ENCODE assay signal across 8 cellular contexts in the genomic region with DNA sequence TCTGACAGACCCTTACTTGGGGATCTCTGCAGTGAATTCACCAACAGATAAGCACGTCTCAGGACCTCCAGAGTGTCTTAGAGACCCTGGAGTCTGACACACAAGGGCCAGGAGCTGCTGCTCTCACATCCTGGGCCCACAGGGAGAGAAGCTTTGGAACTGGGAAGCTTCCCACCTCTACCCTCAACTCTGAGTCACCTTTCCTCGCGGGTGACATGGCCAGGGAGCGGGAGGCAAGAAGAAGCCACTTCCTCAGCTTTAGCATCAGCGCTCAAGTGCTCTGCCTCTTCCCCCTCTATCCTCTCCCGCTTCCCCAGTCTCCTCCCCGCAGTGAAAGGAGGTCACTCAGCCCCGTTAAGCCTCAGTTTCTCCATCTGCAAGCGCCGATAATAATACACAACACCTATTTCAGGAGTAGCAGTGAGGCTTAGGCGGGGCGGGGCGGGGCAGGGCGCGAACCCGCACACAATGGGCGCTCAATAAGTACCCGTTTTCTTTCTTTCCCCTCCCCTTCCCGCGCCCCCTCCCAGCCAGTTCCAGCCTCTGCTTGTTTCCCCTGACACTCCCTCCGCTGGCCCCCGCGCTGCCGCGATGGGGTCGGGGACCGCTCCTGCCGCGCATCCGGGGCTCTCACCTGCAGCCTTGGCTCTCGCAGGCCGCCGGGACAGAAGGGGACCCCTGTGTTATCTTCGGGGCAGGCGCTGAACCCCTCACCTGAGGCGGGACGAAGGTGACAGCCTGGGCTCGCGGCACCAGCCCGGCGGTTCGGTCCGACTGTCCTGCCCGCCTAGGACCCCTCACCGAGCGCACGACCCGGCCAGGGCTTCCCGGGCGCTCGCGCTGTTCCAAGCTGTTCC. TPM values are rescaled to one million over a fixed set of nuclear protein-coding genes. Genes with fewer than 3 reads are reported as not detected.
DNase-seq lines count a peak whose midpoint lies in the region; ATAC-seq and TF ChIP-seq lines count a peak whose summit lies in the region.

No MANE protein-coding gene starts in this region.

- TF ChIP-seq CTCF in Calu3 (IDR thresholded peaks at IDR 0.05; ENCODE audit: unreplicated experiment) (no peak), HFFc6 (IDR thresholded peaks at IDR 0.05) (no peak), tibial artery (IDR thresholded peaks at IDR 0.05) (no peak)

- intact Hi-C loops in Calu3 (cut with micrococcal nuclease; ENCODE audit: unreplicated experiment), result no loop called here
- intact Hi-C loops in tibial artery (cut with DNase I; ENCODE audit: low total_unique reads), result loop anchor here (10.0 kb wide), 1 partner anchor 240 kb away; no protein-coding TSS in a partner anchor

- no peak for DNase-seq in Calu3
- no peak for DNase-seq in HFFc6
- DNase-seq in SW480 (ENCODE audit: low spot score), result peak; percentile 50
- peak in 1 of 2 donors; percentile 31 for DNase-seq in central memory CD8-positive, alpha-beta T cell (ENCODE audit: low spot score in 2 of 2)
- peak in 1 of 2 donors; percentile 34 for DNase-seq in memory B cell (ENCODE audit: low spot score in 2 of 2)
- DNase-seq in tibial artery, result no peak
- no peak for DNase-seq in HuH-7.5 (ENCODE audit: low spot score)

- H3K36me3 ChIP-seq in tibial artery, result no peaks in the 10 kb centered on the region

- H3K27ac Mint-ChIP-seq in Calu3 (ENCODE audit: unreplicated experiment) (no peak overlapping the region), HFFc6 (no peak overlapping the region), memory B cell (peak overlapping the region; percentile 84)
- peak overlapping the region; percentile 30 for H3K27ac Mint-ChIP-seq in central memory CD8-positive, alpha-beta T cell (ENCODE audit: low read depth)

- peaks cover 0 to 42% (median 34%) of the 10 kb centered on the region in 4 donors for H3K4me1 ChIP-seq in tibial artery

- no peaks in the 10 kb centered on the region for H3K27me3 ChIP-seq in tibial artery

- H3K27ac ChIP-seq in tibial artery, result peak overlapping the region; percentile 39

- H3K4me1 Mint-ChIP-seq in Calu3 (ENCODE audit: low read depth, unreplicated experiment) (no peaks in the 10 kb centered on the region), HFFc6 (ENCODE audit: low read depth) (peaks cover 7% of the 10 kb centered on the region; the same call in 1 of the 2 replicates), memory B cell (peaks cover 32% of the 10 kb centered on the region)
- peaks cover 33% of the 10 kb centered on the region for H3K4me1 Mint-ChIP-seq in central memory CD8-positive, alpha-beta T cell

- peaks cover 10% of the 10 kb centered on the region for H3K36me3 Mint-ChIP-seq in Calu3 (ENCODE audit: insufficient read depth, unreplicated experiment)
- no peaks in the 10 kb centered on the region for H3K36me3 Mint-ChIP-seq in HFFc6 (ENCODE audit: low read depth)
- H3K36me3 Mint-ChIP-seq in central memory CD8-positive, alpha-beta T cell (ENCODE audit: insufficient read depth), result peaks cover 5% of the 10 kb centered on the region
- H3K36me3 Mint-ChIP-seq in memory B cell, result no peaks in the 10 kb centered on the region

- peak overlapping the region; percentile 66 for H3K4me3 Mint-ChIP-seq in Calu3 (ENCODE audit: low read depth, unreplicated experiment)
- H3K4me3 Mint-ChIP-seq in HFFc6, result peak overlapping the region; percentile 74
- H3K4me3 Mint-ChIP-seq in central memory CD8-positive, alpha-beta T cell, result peak overlapping the region; percentile 77
- H3K4me3 Mint-ChIP-seq in memory B cell, result peak overlapping the region; percentile 89

- CTCF ChIA-PET in Calu3 (lab: Charles Lee), result no interaction called here

- peak overlapping the region; percentile 61 to 66 for H3K4me3 ChIP-seq in tibial artery

- no peak for ATAC-seq in central memory CD8-positive, alpha-beta T cell (replicated peaks; ENCODE audit: extremely low read depth, poor library complexity, severe bottlenecking)
- ATAC-seq in memory B cell (ENCODE audit: low read depth), result peak; percentile 5
- ATAC-seq in HG02678 (IDR thresholded peaks at IDR 0.05; ENCODE audit: unreplicated experiment), result no peak

- no peaks in the 10 kb centered on the region for H3K9me3 ChIP-seq in tibial artery

- H3K27me3 Mint-ChIP-seq in Calu3 (ENCODE audit: unreplicated experiment) (peaks cover 54% of the 10 kb centered on the region), HFFc6 (ENCODE audit: insufficient read depth) (peaks cover 25% of the 10 kb centered on the region), memory B cell (peaks cover under 1% of the 10 kb centered on the region)
- H3K27me3 Mint-ChIP-seq in central memory CD8-positive, alpha-beta T cell, result no peaks in the 10 kb centered on the region

- no TSS peak for BruUV-seq in Calu3 (replicated peaks; lab: Mats Ljungman, UMichigan)

- H3K9me3 Mint-ChIP-seq in Calu3 (ENCODE audit: low read depth, unreplicated experiment) (no peaks in the 10 kb centered on the region), HFFc6 (no peaks in the 10 kb centered on the region), memory B cell (no peaks in the 10 kb centered on the region)
- H3K9me3 Mint-ChIP-seq in central memory CD8-positive, alpha-beta T cell, result no peaks in the 10 kb centered on the region

RNA-seq across cellular contexts. Expression of a gene that starts 0.9 kb away (rescaled TPM):
- total RNA-seq in Calu3 (2022), result 7.0 and 7.4 TPM in 2 replicates
- total RNA-seq in HFFc6 (2021; fragmentation: NEBNext Ultra II Directional; extraction: Animal tissue kit (Norgen Biotek cat#: 25700)), result 1 to 10 TPM; 2.5 to 5.7 (median 4.2) TPM

RNA-seq across cellular contexts. Expression of a gene that starts 37.2 kb away (rescaled TPM):
- total RNA-seq in Calu3 (2022), result 58.8 and 80.0 TPM in 2 replicates
- total RNA-seq in HFFc6 (2021; fragmentation: NEBNext Ultra II Directional; extraction: Animal tissue kit (Norgen Biotek cat#: 25700)), result 100 to 1,000 TPM; 527 to 680 (median 557) TPM

Comparison
In these comparisons a context has a peak if more than half of its experiments do, and no peak if none do; other contexts are left out.
1. H3K27ac Mint-ChIP-seq: peak in central memory CD8-positive, alpha-beta T cell (single experiment) and memory B cell (single experiment); none in Calu3 (single experiment) and HFFc6 (single experiment).
2. Peak in every context shown above with its lines, with median percentiles within 50 percentile points of each other: H3K4me3 Mint-ChIP-seq.